ENCODE assay signal across 8 cellular contexts in genomic region chr12:123384318-123384993, GRCh38. TPM values are rescaled to one million over a fixed set of nuclear protein-coding genes. Genes with fewer than 3 reads are reported as not detected.
A peak's percentile ranks its signal among the peaks of the same experiment; 100 is the strongest.
DNase-seq lines count a peak whose midpoint lies in the region; ATAC-seq and TF ChIP-seq lines count a peak whose summit lies in the region.

No MANE protein-coding gene starts in this region.

- DNase-seq in ELR (ENCODE audit: low read depth) = peak; percentile 63
- DNase-seq in KG1 (lab: John Stamatoyannopoulos, UW) = peak; percentile 21
- DNase-seq in activated naive CD4-positive, alpha-beta T cell treated with anti-CD3 and anti-CD28 coated beads, Interleukin-2, amount 50 U/mL, for 16 hours = peak; percentile 18
- DNase-seq in spleen = peak; percentile 88

- H3K27ac ChIP-seq in spleen = peak overlapping the region; percentile 27 to 91 (median 82)

- TF ChIP-seq POLR2A in spleen (IDR thresholded peaks at IDR 0.05) = no peak

- H3K36me3 ChIP-seq in iPS-15b (ENCODE audit: control insufficient read depth, insufficient read depth, low read length) = no peaks in the 10 kb centered on the region
- H3K36me3 ChIP-seq in spleen = no peaks in the 10 kb centered on the region

- no peak for ATAC-seq in HG03025 (IDR thresholded peaks at IDR 0.05; ENCODE audit: low FRiP score, unreplicated experiment)
- ATAC-seq in HG03439 (IDR thresholded peaks at IDR 0.05; ENCODE audit: unreplicated experiment) = no peak
- no peak for ATAC-seq in HG02588 (IDR thresholded peaks at IDR 0.05; ENCODE audit: unreplicated experiment)

- H3K9ac ChIP-seq in iPS-15b (ENCODE audit: low read depth, low read length) = peak overlapping the region; percentile 54

- H3K4me1 ChIP-seq in iPS-15b (ENCODE audit: control insufficient read depth, insufficient read depth, low read length) = peaks cover 9% of the 10 kb centered on the region
- peaks cover 9 to 50% (median 36%) of the 10 kb centered on the region in 6 donors for H3K4me1 ChIP-seq in spleen

- no peak for TF ChIP-seq CTCF in spleen (IDR thresholded peaks at IDR 0.05 in 8 of 11, conservative IDR thresholded peaks at IDR 0.05 in 3 of 11)

- H3K4me3 ChIP-seq in iPS-15b (ENCODE audit: low read depth, low read length) (peak overlapping the region; percentile 82), spleen (peak overlapping the region; percentile 70 to 98 (median 86))

- 3 to 5% (median 3%) methylated on average over 21 to 41 of the region's 41 CpGs for WGBS in spleen, 5 donors

- H3K9me3 ChIP-seq in iPS-15b (ENCODE audit: control insufficient read depth, insufficient read depth, low read length) (no peaks in the 10 kb centered on the region), spleen (no peaks in the 10 kb centered on the region)

- H3K27me3 ChIP-seq in iPS-15b (ENCODE audit: control insufficient read depth, insufficient read depth, low read length) (peaks cover 4% of the 10 kb centered on the region), spleen (replicated peaks in 1 of 7) (no peaks in the 10 kb centered on the region)

- intact Hi-C loops in spleen (cut with DNase I; ENCODE audit: low total_unique reads) = no loop called here

RNA-seq across cellular contexts. Expression of gene KMT5A, which starts 0.5 kb away (rescaled TPM):
- total RNA-seq in spleen = 10 to 100 TPM; 28.7 to 40.3 (median 35.6) TPM
- 10 to 100 TPM; 11.3 to 15.9 (median 11.3) TPM for polyA plus RNA-seq in spleen

RNA-seq across cellular contexts. Expression of gene SBNO1, which starts 19.8 kb away (rescaled TPM):
- total RNA-seq in spleen = 10 to 100 TPM; 25.8 to 35.0 (median 29.8) TPM
- polyA plus RNA-seq in spleen = 1 to 10 TPM; 4.1 to 6.1 (median 4.5) TPM

RNA-seq across cellular contexts. Expression of gene RILPL2, which starts 52.0 kb away (rescaled TPM):
- 10 to 100 TPM; 10.8 to 15.7 (median 12.5) TPM for total RNA-seq in spleen
- 10 to 100 TPM; 14.0 to 18.0 (median 14.8) TPM for polyA plus RNA-seq in spleen

Comparison
In these comparisons a context has a peak if more than half of its experiments do, and no peak if none do; other contexts are left out.
1. DNase-seq: peak in every context shown above with its lines; median percentile 88 in spleen; 63 in ELR; 21 in KG1; 18 in activated naive CD4-positive, alpha-beta T cell treated with anti-CD3 and anti-CD28 coated beads, Interleukin-2, amount 50 U/mL, for 16 hours.